8 cellular contexts compared by ENCODE assay signal in the genomic region with DNA sequence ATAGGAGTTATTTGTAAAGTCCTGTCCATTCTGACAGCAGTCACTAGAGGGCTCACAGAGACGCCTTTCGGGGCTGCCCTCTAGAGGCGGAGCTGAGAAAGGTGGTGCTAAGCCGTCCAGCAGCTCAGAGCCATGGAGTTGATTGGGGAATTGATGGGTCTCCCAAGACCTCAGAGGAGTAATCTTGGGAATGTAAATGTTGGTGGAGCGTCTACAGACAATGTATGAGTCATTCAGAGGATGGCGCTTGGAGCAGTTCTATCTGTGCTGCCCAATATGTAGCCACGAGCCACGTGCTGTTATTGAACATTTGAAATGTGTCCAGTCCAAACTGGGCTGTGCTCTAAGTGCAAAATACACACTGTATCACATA.
DNase-seq lines count a peak whose midpoint lies in the region; ATAC-seq and TF ChIP-seq lines count a peak whose summit lies in the region.

No MANE protein-coding gene starts in this region.

- no peaks in the 10 kb centered on the region for H3K36me3 ChIP-seq in DND-41 (ENCODE audit: insufficient read depth, low read length)
- no peaks in the 10 kb centered on the region for H3K36me3 ChIP-seq in thyroid gland

- no peak overlapping the region for H3K4me3 ChIP-seq in DND-41 (ENCODE audit: low read depth in 1 of 2, low read length in 2 of 2)
- H3K4me3 ChIP-seq in thyroid gland (replicated peaks in 1 of 3), result no peak overlapping the region

- peak; percentile 100 for ATAC-seq in DND-41 (ENCODE audit: insufficient read depth, low read depth)
- ATAC-seq in GM21447 (IDR thresholded peaks at IDR 0.05; ENCODE audit: unreplicated experiment), result peak; percentile 98

- no peaks in the 10 kb centered on the region for H3K27me3 Mint-ChIP-seq in osteocyte (ENCODE audit: unreplicated experiment)

- no peaks in the 10 kb centered on the region for H3K36me3 Mint-ChIP-seq in osteocyte (ENCODE audit: unreplicated experiment)

- H3K9me3 ChIP-seq in DND-41 (ENCODE audit: insufficient read depth, low read length, severe bottlenecking), result no peaks in the 10 kb centered on the region
- H3K9me3 ChIP-seq in thyroid gland, result no peaks in the 10 kb centered on the region

- no peaks in the 10 kb centered on the region for H3K79me2 ChIP-seq in DND-41 (ENCODE audit: insufficient read depth, low read length)

- WGBS in thyroid gland, 2 donors, result 32 to 39% methylated on average over 8 of the region's 8 CpGs

- intact Hi-C loops in thyroid gland (cut with DNase I), result loop anchor here (10.0 kb wide), 1 partner anchor 742 kb away; no protein-coding TSS in a partner anchor

- TF ChIP-seq POLR2A in thyroid gland (IDR thresholded peaks at IDR 0.05), result no peak

- H3K4me1 Mint-ChIP-seq in osteocyte (ENCODE audit: unreplicated experiment), result peaks cover 4% of the 10 kb centered on the region

- H3K4me1 ChIP-seq in DND-41 (ENCODE audit: insufficient read depth, low read length) (no peaks in the 10 kb centered on the region), thyroid gland (peaks cover 7 to 9% of the 10 kb centered on the region in 2 donors)

- peaks cover 9% of the 10 kb centered on the region for H3K9me3 Mint-ChIP-seq in osteocyte (ENCODE audit: unreplicated experiment)

- no peak overlapping the region for H3K9ac ChIP-seq in DND-41 (ENCODE audit: low read depth, low read length)

- no peak overlapping the region for H3K4me3 Mint-ChIP-seq in osteocyte (ENCODE audit: unreplicated experiment)

- no peaks in the 10 kb centered on the region for H4K20me1 ChIP-seq in DND-41 (ENCODE audit: insufficient read depth, low read length)

- H3K27ac ChIP-seq in DND-41 (ENCODE audit: low read length) (no peak overlapping the region), thyroid gland (no peak overlapping the region)

- DNase-seq in DND-41 (peak; percentile 66), HS-5 (ENCODE audit: low read depth) (peak; percentile 49), RKO (ENCODE audit: low spot score) (peak; percentile 85), activated T-helper 1 cell treated with Interleukin-2 at 50 U/mL for 16 hours (ENCODE audit: low read depth) (peak; percentile 52), fibroblast of the conjunctiva (ENCODE audit: low read depth) (peak; percentile 66), osteocyte (ENCODE audit: extremely low spot score, unreplicated experiment) (peak; percentile 86), thyroid gland (peak; percentile 69 to 77)

- H3K27me3 ChIP-seq in DND-41 (ENCODE audit: insufficient read depth, low read length, poor library complexity) (no peaks in the 10 kb centered on the region), thyroid gland (no peaks in the 10 kb centered on the region)

- H3K4me2 ChIP-seq in DND-41 (ENCODE audit: insufficient read depth, low read length), result no peak overlapping the region

- no peak overlapping the region for H2AFZ ChIP-seq in DND-41 (ENCODE audit: low read depth, low read length)

- no peak overlapping the region for H3K27ac Mint-ChIP-seq in osteocyte (ENCODE audit: unreplicated experiment)

- TF ChIP-seq CTCF in DND-41 (IDR thresholded peaks at IDR 0.05; ENCODE audit: borderline replicate concordance, extremely low read depth, low read length, poor library complexity, severe bottlenecking) (peak; percentile 85), osteocyte (IDR thresholded peaks at IDR 0.05) (peak; percentile 97), thyroid gland (IDR thresholded peaks at IDR 0.05) (peak; percentile 74 to 93 (median 88))
